10 cellular contexts compared by ENCODE assay signal in the genomic region with DNA sequence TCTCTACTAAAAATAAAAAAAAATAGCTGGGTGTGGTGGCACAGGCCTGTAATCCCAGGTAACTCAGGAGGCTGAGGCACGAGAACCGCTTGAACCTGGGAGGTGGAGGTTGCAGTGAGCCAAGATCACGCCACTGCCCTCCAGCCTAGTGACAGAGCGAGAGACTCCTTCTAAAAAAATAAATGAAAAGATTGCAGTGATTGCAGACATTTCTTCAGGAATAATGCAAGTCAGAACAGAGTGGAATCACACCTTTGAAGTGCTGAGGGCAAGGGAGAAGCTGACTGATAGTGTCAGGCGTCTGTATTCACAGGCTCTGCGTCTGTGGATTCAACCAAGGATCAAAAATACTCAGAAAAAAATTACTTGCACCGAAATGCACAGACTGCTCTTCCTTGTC. TPM values are rescaled to one million over a fixed set of nuclear protein-coding genes. Genes with fewer than 3 reads are reported as not detected.
"Had no signal": no experiment of that assay in that cellular context is flagged by ENCODE, and none has a peak within 500 bp of the region (broad histone marks: within the 10 kb centered on the region; RNA-seq: fewer than 3 reads in every experiment).

No MANE protein-coding gene starts in this region.

- H3K4me3 ChIP-seq: GM23248, HAP-1 had no signal

- H3K9ac ChIP-seq: GM23248, KMS-11 had no signal

- H2AFZ ChIP-seq: GM23248 had no signal

- H3K9me3 ChIP-seq: HAP-1 had no signal

- DNase-seq: GM23248, GOT3, H7, IMR-90, Karpas-422, KBM-7 had no signal

- H3K4me2 ChIP-seq: KMS-11 had no signal

- H3K27ac ChIP-seq: GM23248, HL-60, KMS-11 had no signal

RNA-seq across cellular contexts. Expression of a gene that starts 47.4 kb away (rescaled TPM):
- total RNA-seq: GM23248, H4 had no signal
